In the genomic region with DNA sequence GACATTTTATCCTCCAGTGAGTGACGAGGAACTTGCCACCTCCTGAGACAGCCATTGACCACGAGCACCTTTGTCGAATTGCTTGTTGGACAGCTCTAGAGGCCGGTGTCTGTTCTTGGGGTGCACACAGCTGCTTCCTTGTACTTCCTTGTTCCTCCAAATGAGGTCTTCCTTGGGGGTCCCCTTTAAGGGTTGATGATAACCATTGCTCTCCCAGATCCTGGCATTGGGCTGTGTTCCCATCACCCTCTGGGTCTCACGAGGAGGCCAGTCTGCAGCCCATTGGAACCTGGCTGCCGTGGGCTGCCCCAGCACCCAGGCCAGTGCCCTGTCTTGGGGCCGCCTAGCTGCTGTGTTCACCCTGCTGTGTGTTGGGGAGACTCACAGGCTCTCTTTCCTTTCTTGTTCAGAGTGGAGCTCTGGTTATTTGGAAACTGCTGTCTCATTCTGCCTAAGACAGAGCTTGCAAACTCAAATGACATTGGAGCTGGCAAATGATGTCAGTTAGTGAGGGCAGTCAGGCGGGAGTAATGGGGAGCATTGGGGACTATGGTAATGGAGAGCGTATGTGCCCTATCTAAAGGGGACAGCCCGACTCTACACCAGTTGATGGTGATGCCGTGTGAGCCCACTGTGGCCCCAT, we compare ENCODE assay signal across 23 cellular contexts. TPM values are rescaled to one million over a fixed set of nuclear protein-coding genes. Genes with fewer than 3 reads are reported as not detected.
DNase-seq lines count a peak whose midpoint lies in the region; ATAC-seq and TF ChIP-seq lines count a peak whose summit lies in the region.
"Had no signal": no experiment of that assay in that cellular context is flagged by ENCODE, and none has a peak within 500 bp of the region (broad histone marks: within the 10 kb centered on the region; RNA-seq: fewer than 3 reads in every experiment).

No MANE protein-coding gene starts in this region.

- no peaks in the 10 kb centered on the region for H3K27me3 Mint-ChIP-seq in activated T-cell treated with anti-CD3 and anti-CD28 coated beads, Interleukin-2, amount 50 U/mL, for 24 hours
- H3K27me3 Mint-ChIP-seq in T-helper 17 cell = no peaks in the 10 kb centered on the region
- no peaks in the 10 kb centered on the region for H3K27me3 Mint-ChIP-seq in effector memory CD8-positive, alpha-beta T cell
- H3K27me3 Mint-ChIP-seq in stimulated activated memory B cell treated with anti-CD40 and anti-IgM and Interleukin-4, amounts not matched to agents 10 μg/mL and 1 μg/mL and 100 μg/mL, for 72 hours = no peaks in the 10 kb centered on the region

- H3K4me3 Mint-ChIP-seq in activated T-cell treated with anti-CD3 and anti-CD28 coated beads, Interleukin-2, amount 50 U/mL, for 24 hours = no peak overlapping the region
- H3K4me3 Mint-ChIP-seq in T-helper 17 cell = no peak overlapping the region
- H3K4me3 Mint-ChIP-seq in effector memory CD8-positive, alpha-beta T cell = peak overlapping the region in 1 of 2 donors; percentile 11
- H3K4me3 Mint-ChIP-seq in stimulated activated memory B cell treated with anti-CD40 and anti-IgM and Interleukin-4, amounts not matched to agents 10 μg/mL and 1 μg/mL and 100 μg/mL, for 72 hours = no peak overlapping the region

- H3K9me3 Mint-ChIP-seq in activated T-cell treated with anti-CD3 and anti-CD28 coated beads, Interleukin-2, amount 50 U/mL, for 24 hours = peaks cover 2% of the 10 kb centered on the region
- no peaks in the 10 kb centered on the region for H3K9me3 Mint-ChIP-seq in effector memory CD8-positive, alpha-beta T cell
- H3K9me3 Mint-ChIP-seq in stimulated activated memory B cell treated with anti-CD40 and anti-IgM and Interleukin-4, amounts not matched to agents 10 μg/mL and 1 μg/mL and 100 μg/mL, for 72 hours = no peaks in the 10 kb centered on the region

- no peak overlapping the region for H3K4me3 ChIP-seq in breast epithelium
- H3K4me3 ChIP-seq: heart left ventricle, right lobe of liver, transverse colon had no signal

- H3K9me3 ChIP-seq in T-helper 17 cell (ENCODE audit: control insufficient read depth, low read length, poor library complexity, severe bottlenecking) = no peaks in the 10 kb centered on the region
- no peaks in the 10 kb centered on the region for H3K9me3 ChIP-seq in breast epithelium
- H3K9me3 ChIP-seq: heart left ventricle, right lobe of liver, transverse colon had no signal

- TF ChIP-seq CTCF in breast epithelium (IDR thresholded peaks at IDR 0.05) = no peak

- no peaks in the 10 kb centered on the region for H3K4me1 ChIP-seq in breast epithelium
- H3K4me1 ChIP-seq: right lobe of liver, transverse colon had no signal

- peaks cover 87% of the 10 kb centered on the region for H3K4me1 Mint-ChIP-seq in activated T-cell treated with anti-CD3 and anti-CD28 coated beads, Interleukin-2, amount 50 U/mL, for 24 hours (ENCODE audit: low read depth)
- peaks cover 60% of the 10 kb centered on the region for H3K4me1 Mint-ChIP-seq in T-helper 17 cell
- peaks cover 59 to 73% of the 10 kb centered on the region in 2 donors for H3K4me1 Mint-ChIP-seq in effector memory CD8-positive, alpha-beta T cell (ENCODE audit: low read depth in 2 of 2)
- peaks cover 89% of the 10 kb centered on the region for H3K4me1 Mint-ChIP-seq in stimulated activated memory B cell treated with anti-CD40 and anti-IgM and Interleukin-4, amounts not matched to agents 10 μg/mL and 1 μg/mL and 100 μg/mL, for 72 hours

- intact Hi-C loops in breast epithelium (cut with DNase I; ENCODE audit: low total_unique reads) = no loop called here

- peaks cover 90% of the 10 kb centered on the region for H3K36me3 Mint-ChIP-seq in activated T-cell treated with anti-CD3 and anti-CD28 coated beads, Interleukin-2, amount 50 U/mL, for 24 hours (ENCODE audit: low read depth)
- H3K36me3 Mint-ChIP-seq in T-helper 17 cell (ENCODE audit: low read depth) = peaks cover 4% of the 10 kb centered on the region
- peaks cover 65% of the 10 kb centered on the region for H3K36me3 Mint-ChIP-seq in effector memory CD8-positive, alpha-beta T cell (ENCODE audit: insufficient read depth)
- H3K36me3 Mint-ChIP-seq in stimulated activated memory B cell treated with anti-CD40 and anti-IgM and Interleukin-4, amounts not matched to agents 10 μg/mL and 1 μg/mL and 100 μg/mL, for 72 hours = peaks cover 68% of the 10 kb centered on the region

- no peak for TF ChIP-seq POLR2A in breast epithelium (IDR thresholded peaks at IDR 0.05)

- H3K36me3 ChIP-seq in breast epithelium = no peaks in the 10 kb centered on the region
- H3K36me3 ChIP-seq: right lobe of liver, transverse colon had no signal

- DNase-seq in activated T-cell treated with anti-CD3 and anti-CD28 coated beads, Interleukin-2, amount 50 U/mL, for 24 hours = no peak
- no peak for DNase-seq in activated T-cell treated with anti-CD3 and anti-CD28 coated beads, Interleukin-2, amount 50 U/mL, for 1 hour
- no peak for DNase-seq in T-helper 17 cell
- no peak for DNase-seq in effector memory CD8-positive, alpha-beta T cell
- no peak for DNase-seq in stimulated activated CD4-positive, alpha-beta T cell treated with anti-CD3 and anti-CD28 coated beads, Interleukin-1b, Interleukin-23, amount 100 ng/mL, for 48 hours
- DNase-seq in breast epithelium (ENCODE audit: low spot score in 2 of 2) = no peak
- DNase-seq: activated CD4-positive, alpha-beta T cell treated with anti-CD3 and anti-CD28 coated beads, Interleukin-2, amount 50 U/mL, for 4 hours; activated effector memory CD4-positive, alpha-beta T cell treated with anti-CD3 and anti-CD28 coated beads, Interleukin-2, amount 50 U/mL, for 16 hours; anterior cingulate cortex; cerebellar nuclear complex; DND-41; heart left ventricle; left ventricle myocardium superior; NCI-H2029; NCI-H524; right lobe of liver; stimulated activated CD4-positive, alpha-beta T cell treated with anti-CD3 and anti-CD28 coated beads, Interleukin-15, amount 100 ng/mL, for 24 hours; stimulated activated naive CD4-positive, alpha-beta T cell; transverse colon had no signal

- no peaks in the 10 kb centered on the region for H3K27me3 ChIP-seq in breast epithelium
- H3K27me3 ChIP-seq: heart left ventricle, right lobe of liver, transverse colon had no signal

- H3K27ac ChIP-seq in breast epithelium = no peak overlapping the region
- H3K27ac ChIP-seq: heart left ventricle, right lobe of liver, transverse colon had no signal

- H3K27ac Mint-ChIP-seq in activated T-cell treated with anti-CD3 and anti-CD28 coated beads, Interleukin-2, amount 50 U/mL, for 24 hours = peak overlapping the region; percentile 93
- peak overlapping the region; percentile 90 for H3K27ac Mint-ChIP-seq in T-helper 17 cell
- H3K27ac Mint-ChIP-seq in effector memory CD8-positive, alpha-beta T cell = peak overlapping the region; percentile 89 to 95
- H3K27ac Mint-ChIP-seq in stimulated activated memory B cell treated with anti-CD40 and anti-IgM and Interleukin-4, amounts not matched to agents 10 μg/mL and 1 μg/mL and 100 μg/mL, for 72 hours = peak overlapping the region; percentile 86

- ATAC-seq in T-helper 17 cell = no peak
- no peak for ATAC-seq in effector memory CD8-positive, alpha-beta T cell (replicated peaks)
- ATAC-seq in stimulated activated memory B cell treated with anti-CD40 and anti-IgM and Interleukin-4, amounts not matched to agents 10 μg/mL and 1 μg/mL and 100 μg/mL, for 72 hours = no peak
- no peak for ATAC-seq in HG03097 (IDR thresholded peaks at IDR 0.05; ENCODE audit: low FRiP score, unreplicated experiment)
- ATAC-seq: heart left ventricle, left ventricle myocardium superior, right lobe of liver, SK-N-SH treated with all-trans-retinoic acid at 6 μM for 48 hours had no signal

RNA-seq across cellular contexts. Expression of a gene that starts 25.7 kb away (rescaled TPM):
- 10 to 100 TPM; 45.6 to 60.9 TPM for total RNA-seq in T-helper 17 cell
- total RNA-seq in breast epithelium = 10 to 100 TPM in 1 of 3 donors, 1 to 10 TPM in 2; 3.7 to 10.8 (median 8.2) TPM
- total RNA-seq: osteoblast had no signal
